7 cellular contexts compared by ENCODE assay signal in the genomic region with DNA sequence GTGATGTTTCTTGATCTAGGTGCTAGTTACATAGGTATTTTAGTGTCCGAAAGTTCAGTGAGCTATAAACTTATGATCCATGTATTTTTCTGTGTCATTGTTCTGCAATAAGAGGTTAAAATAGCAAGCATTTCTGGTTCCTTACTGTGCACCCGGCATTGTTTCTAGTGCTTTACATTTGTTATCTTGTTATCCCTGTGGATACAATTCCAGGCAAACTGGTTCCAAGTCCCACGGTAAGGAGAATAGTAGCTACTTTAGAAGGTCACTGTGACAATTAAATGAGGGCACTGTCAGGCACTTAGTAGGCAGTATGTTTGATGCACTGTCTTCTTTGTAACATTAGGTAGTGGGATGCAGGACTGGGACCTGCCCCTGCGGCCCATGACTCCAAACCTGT.
"Had no signal": no experiment of that assay in that cellular context is flagged by ENCODE, and none has a peak within 500 bp of the region (broad histone marks: within the 10 kb centered on the region; RNA-seq: fewer than 3 reads in every experiment).

No MANE protein-coding gene starts in this region.

- H2AFZ ChIP-seq: GM23338 had no signal

- H3K4me2 ChIP-seq: GM23338 had no signal

- ATAC-seq: GM23338 had no signal

- H3K27ac ChIP-seq: HL-60 had no signal

- H3K4me3 ChIP-seq: GM23338 had no signal

- FAIRE-seq: H1, H54 had no signal

- DNase-seq: H9, HCEC 1CT, IMR-90 had no signal
